ENCODE assay signal across 1 cellular context in the genomic region with DNA sequence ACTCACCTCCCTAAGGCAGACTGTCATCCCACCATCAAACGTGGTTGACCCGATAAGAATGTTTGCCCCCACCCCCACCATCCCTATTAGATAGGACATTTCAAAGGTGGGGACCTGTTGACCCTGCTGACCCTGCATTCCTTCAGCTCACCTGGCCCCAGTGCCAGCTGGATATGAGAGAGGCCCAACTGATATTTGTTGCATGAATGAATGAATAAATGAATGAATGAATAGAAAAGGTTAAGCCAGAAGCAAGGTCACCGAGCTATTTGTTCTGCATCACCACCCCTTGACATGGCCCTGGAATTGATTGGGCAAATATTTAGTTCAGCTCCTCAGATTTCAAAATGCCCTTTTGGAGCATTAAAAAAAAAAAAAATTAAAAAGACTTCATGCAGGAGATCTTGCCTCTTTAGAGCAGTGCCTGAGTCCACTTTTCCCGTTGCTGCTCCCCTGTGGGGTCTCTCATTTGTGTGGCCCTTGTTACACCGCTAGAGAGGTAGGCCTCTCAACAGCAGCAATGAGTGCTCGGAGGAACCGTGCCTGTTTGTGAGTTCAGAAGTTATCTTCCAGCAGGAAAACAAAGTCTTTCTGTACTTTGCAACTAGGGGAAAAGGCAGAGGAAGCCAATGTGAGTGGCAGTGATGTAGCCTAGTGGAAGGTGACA.
TF ChIP-seq lines count a peak whose summit lies in the region.

No MANE protein-coding gene starts in this region.

TF ChIP-seq in HepG2, 621 proteins besides CTCF, POLR2A, EP300 and RAD21 (continued from another document and continues in another):
- TF ChIP-seq, protein P1, sequence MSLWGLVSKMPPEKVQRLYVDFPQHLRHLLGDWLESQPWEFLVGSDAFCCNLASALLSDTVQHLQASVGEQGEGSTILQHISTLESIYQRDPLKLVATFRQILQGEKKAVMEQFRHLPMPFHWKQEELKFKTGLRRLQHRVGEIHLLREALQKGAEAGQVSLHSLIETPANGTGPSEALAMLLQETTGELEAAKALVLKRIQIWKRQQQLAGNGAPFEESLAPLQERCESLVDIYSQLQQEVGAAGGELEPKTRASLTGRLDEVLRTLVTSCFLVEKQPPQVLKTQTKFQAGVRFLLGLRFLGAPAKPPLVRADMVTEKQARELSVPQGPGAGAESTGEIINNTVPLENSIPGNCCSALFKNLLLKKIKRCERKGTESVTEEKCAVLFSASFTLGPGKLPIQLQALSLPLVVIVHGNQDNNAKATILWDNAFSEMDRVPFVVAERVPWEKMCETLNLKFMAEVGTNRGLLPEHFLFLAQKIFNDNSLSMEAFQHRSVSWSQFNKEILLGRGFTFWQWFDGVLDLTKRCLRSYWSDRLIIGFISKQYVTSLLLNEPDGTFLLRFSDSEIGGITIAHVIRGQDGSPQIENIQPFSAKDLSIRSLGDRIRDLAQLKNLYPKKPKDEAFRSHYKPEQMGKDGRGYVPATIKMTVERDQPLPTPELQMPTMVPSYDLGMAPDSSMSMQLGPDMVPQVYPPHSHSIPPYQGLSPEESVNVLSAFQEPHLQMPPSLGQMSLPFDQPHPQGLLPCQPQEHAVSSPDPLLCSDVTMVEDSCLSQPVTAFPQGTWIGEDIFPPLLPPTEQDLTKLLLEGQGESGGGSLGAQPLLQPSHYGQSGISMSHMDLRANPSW (CRISPR knock-in tag; IDR thresholded peaks at IDR 0.05; ENCODE audit: borderline replicate concordance): no peak; the same call in 1 of the 2 replicates
- TF ChIP-seq ZNF235 (CRISPR knock-in tag; IDR thresholded peaks at IDR 0.05; ENCODE audit: borderline replicate concordance) (no peak), RXRB (CRISPR knock-in tag; IDR thresholded peaks at IDR 0.05; ENCODE audit: borderline replicate concordance) (peak; percentile 82), NCOA1 (CRISPR knock-in tag; IDR thresholded peaks at IDR 0.05) (no peak; the same call in 1 of the 2 replicates), ZNF24 (IDR thresholded peaks at IDR 0.05) (peak; percentile 97), ZNF672 (CRISPR knock-in tag; IDR thresholded peaks at IDR 0.05) (no peak), MED13 (CRISPR knock-in tag; IDR thresholded peaks at IDR 0.05) (peak; percentile 82), ZNF557 (CRISPR knock-in tag; IDR thresholded peaks at IDR 0.05) (no peak), ARNT2 (CRISPR knock-in tag; IDR thresholded peaks at IDR 0.05; ENCODE audit: low read depth) (no peak), MTA1 (CRISPR knock-in tag; IDR thresholded peaks at IDR 0.05; ENCODE audit: borderline replicate concordance) (no peak), SP5 (CRISPR knock-in tag; IDR thresholded peaks at IDR 0.05; ENCODE audit: borderline replicate concordance, low read depth) (peak; percentile 59; the same call in 1 of the 2 replicates), ERF (CRISPR knock-in tag; IDR thresholded peaks at IDR 0.05) (peak; percentile 15; the same call in 1 of the 2 replicates), ZBTB1 (CRISPR knock-in tag; IDR thresholded peaks at IDR 0.05; ENCODE audit: borderline replicate concordance) (no peak), TBL1XR1 (IDR thresholded peaks at IDR 0.05; ENCODE audit: borderline replicate concordance, low read length, partially characterized antibody) (peak; percentile 49), PAX8 (CRISPR knock-in tag; IDR thresholded peaks at IDR 0.05; ENCODE audit: borderline replicate concordance) (no peak), CCAR2 (optimal IDR thresholded peaks at IDR 0.05; ENCODE audit: low read depth, low read length) (no peak), ZNF891 (CRISPR knock-in tag; IDR thresholded peaks at IDR 0.05) (no peak), PITX1 (CRISPR knock-in tag; IDR thresholded peaks at IDR 0.05) (peak; percentile 98), MATR3 (CRISPR knock-in tag; IDR thresholded peaks at IDR 0.05) (no peak), ZNF205 (CRISPR knock-in tag; IDR thresholded peaks at IDR 0.05) (no peak; the same call in 1 of the 2 replicates), HOXD1 (CRISPR knock-in tag; IDR thresholded peaks at IDR 0.05) (peak; percentile 48; the same call in 1 of the 2 replicates), MIER3 (CRISPR knock-in tag; IDR thresholded peaks at IDR 0.05; ENCODE audit: borderline replicate concordance) (0 out of 2 replicates have a peak, but pooled peaks have one; percentile 19), ZC3H13 (CRISPR knock-in tag; IDR thresholded peaks at IDR 0.05) (no peak), MAFK (conservative IDR thresholded peaks at IDR 0.05 in 1 of 2, IDR thresholded peaks at IDR 0.05 in 1 of 2; ENCODE audit: low read length in 2 of 2) (no peak)
- TF ChIP-seq, protein P2, sequence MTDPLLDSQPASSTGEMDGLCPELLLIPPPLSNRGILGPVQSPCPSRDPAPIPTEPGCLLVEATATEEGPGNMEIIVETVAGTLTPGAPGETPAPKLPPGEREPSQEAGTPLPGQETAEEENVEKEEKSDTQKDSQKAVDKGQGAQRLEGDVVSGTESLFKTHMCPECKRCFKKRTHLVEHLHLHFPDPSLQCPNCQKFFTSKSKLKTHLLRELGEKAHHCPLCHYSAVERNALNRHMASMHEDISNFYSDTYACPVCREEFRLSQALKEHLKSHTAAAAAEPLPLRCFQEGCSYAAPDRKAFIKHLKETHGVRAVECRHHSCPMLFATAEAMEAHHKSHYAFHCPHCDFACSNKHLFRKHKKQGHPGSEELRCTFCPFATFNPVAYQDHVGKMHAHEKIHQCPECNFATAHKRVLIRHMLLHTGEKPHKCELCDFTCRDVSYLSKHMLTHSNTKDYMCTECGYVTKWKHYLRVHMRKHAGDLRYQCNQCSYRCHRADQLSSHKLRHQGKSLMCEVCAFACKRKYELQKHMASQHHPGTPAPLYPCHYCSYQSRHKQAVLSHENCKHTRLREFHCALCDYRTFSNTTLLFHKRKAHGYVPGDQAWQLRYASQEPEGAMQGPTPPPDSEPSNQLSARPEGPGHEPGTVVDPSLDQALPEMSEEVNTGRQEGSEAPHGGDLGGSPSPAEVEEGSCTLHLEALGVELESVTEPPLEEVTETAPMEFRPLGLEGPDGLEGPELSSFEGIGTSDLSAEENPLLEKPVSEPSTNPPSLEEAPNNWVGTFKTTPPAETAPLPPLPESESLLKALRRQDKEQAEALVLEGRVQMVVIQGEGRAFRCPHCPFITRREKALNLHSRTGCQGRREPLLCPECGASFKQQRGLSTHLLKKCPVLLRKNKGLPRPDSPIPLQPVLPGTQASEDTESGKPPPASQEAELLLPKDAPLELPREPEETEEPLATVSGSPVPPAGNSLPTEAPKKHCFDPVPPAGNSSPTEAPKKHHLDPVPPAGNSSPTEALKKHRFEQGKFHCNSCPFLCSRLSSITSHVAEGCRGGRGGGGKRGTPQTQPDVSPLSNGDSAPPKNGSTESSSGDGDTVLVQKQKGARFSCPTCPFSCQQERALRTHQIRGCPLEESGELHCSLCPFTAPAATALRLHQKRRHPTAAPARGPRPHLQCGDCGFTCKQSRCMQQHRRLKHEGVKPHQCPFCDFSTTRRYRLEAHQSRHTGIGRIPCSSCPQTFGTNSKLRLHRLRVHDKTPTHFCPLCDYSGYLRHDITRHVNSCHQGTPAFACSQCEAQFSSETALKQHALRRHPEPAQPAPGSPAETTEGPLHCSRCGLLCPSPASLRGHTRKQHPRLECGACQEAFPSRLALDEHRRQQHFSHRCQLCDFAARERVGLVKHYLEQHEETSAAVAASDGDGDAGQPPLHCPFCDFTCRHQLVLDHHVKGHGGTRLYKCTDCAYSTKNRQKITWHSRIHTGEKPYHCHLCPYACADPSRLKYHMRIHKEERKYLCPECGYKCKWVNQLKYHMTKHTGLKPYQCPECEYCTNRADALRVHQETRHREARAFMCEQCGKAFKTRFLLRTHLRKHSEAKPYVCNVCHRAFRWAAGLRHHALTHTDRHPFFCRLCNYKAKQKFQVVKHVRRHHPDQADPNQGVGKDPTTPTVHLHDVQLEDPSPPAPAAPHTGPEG (CRISPR knock-in tag; IDR thresholded peaks at IDR 0.05): no peak; the same call in 1 of the 2 replicates
- TF ChIP-seq, protein P3, sequence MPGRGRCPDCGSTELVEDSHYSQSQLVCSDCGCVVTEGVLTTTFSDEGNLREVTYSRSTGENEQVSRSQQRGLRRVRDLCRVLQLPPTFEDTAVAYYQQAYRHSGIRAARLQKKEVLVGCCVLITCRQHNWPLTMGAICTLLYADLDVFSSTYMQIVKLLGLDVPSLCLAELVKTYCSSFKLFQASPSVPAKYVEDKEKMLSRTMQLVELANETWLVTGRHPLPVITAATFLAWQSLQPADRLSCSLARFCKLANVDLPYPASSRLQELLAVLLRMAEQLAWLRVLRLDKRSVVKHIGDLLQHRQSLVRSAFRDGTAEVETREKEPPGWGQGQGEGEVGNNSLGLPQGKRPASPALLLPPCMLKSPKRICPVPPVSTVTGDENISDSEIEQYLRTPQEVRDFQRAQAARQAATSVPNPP (CRISPR knock-in tag; IDR thresholded peaks at IDR 0.05): 0 out of 2 replicates have a peak, but pooled peaks have one; percentile 49
- TF ChIP-seq, protein P4, sequence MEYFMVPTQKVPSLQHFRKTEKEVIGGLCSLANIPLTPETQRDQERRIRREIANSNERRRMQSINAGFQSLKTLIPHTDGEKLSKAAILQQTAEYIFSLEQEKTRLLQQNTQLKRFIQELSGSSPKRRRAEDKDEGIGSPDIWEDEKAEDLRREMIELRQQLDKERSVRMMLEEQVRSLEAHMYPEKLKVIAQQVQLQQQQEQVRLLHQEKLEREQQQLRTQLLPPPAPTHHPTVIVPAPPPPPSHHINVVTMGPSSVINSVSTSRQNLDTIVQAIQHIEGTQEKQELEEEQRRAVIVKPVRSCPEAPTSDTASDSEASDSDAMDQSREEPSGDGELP (IDR thresholded peaks at IDR 0.05; ENCODE audit: borderline replicate concordance, low read depth): peak; percentile 93
- TF ChIP-seq, protein P5, sequence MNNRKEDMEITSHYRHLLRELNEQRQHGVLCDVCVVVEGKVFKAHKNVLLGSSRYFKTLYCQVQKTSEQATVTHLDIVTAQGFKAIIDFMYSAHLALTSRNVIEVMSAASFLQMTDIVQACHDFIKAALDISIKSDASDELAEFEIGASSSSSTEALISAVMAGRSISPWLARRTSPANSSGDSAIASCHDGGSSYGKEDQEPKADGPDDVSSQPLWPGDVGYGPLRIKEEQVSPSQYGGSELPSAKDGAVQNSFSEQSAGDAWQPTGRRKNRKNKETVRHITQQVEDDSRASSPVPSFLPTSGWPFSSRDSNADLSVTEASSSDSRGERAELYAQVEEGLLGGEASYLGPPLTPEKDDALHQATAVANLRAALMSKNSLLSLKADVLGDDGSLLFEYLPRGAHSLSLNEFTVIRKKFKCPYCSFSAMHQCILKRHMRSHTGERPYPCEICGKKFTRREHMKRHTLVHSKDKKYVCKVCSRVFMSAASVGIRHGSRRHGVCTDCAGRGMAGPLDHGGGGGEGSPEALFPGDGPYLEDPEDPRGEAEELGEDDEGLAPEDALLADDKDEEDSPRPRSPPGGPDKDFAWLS (CRISPR knock-in tag; IDR thresholded peaks at IDR 0.05; ENCODE audit: borderline replicate concordance): no peak
- TF ChIP-seq, protein P6, sequence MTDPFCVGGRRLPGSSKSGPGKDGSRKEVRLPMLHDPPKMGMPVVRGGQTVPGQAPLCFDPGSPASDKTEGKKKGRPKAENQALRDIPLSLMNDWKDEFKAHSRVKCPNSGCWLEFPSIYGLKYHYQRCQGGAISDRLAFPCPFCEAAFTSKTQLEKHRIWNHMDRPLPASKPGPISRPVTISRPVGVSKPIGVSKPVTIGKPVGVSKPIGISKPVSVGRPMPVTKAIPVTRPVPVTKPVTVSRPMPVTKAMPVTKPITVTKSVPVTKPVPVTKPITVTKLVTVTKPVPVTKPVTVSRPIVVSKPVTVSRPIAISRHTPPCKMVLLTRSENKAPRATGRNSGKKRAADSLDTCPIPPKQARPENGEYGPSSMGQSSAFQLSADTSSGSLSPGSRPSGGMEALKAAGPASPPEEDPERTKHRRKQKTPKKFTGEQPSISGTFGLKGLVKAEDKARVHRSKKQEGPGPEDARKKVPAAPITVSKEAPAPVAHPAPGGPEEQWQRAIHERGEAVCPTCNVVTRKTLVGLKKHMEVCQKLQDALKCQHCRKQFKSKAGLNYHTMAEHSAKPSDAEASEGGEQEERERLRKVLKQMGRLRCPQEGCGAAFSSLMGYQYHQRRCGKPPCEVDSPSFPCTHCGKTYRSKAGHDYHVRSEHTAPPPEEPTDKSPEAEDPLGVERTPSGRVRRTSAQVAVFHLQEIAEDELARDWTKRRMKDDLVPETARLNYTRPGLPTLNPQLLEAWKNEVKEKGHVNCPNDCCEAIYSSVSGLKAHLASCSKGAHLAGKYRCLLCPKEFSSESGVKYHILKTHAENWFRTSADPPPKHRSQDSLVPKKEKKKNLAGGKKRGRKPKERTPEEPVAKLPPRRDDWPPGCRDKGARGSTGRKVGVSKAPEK (CRISPR knock-in tag; IDR thresholded peaks at IDR 0.05; ENCODE audit: borderline replicate concordance): no peak; the same call in 1 of the 2 replicates
- TF ChIP-seq, protein P7, sequence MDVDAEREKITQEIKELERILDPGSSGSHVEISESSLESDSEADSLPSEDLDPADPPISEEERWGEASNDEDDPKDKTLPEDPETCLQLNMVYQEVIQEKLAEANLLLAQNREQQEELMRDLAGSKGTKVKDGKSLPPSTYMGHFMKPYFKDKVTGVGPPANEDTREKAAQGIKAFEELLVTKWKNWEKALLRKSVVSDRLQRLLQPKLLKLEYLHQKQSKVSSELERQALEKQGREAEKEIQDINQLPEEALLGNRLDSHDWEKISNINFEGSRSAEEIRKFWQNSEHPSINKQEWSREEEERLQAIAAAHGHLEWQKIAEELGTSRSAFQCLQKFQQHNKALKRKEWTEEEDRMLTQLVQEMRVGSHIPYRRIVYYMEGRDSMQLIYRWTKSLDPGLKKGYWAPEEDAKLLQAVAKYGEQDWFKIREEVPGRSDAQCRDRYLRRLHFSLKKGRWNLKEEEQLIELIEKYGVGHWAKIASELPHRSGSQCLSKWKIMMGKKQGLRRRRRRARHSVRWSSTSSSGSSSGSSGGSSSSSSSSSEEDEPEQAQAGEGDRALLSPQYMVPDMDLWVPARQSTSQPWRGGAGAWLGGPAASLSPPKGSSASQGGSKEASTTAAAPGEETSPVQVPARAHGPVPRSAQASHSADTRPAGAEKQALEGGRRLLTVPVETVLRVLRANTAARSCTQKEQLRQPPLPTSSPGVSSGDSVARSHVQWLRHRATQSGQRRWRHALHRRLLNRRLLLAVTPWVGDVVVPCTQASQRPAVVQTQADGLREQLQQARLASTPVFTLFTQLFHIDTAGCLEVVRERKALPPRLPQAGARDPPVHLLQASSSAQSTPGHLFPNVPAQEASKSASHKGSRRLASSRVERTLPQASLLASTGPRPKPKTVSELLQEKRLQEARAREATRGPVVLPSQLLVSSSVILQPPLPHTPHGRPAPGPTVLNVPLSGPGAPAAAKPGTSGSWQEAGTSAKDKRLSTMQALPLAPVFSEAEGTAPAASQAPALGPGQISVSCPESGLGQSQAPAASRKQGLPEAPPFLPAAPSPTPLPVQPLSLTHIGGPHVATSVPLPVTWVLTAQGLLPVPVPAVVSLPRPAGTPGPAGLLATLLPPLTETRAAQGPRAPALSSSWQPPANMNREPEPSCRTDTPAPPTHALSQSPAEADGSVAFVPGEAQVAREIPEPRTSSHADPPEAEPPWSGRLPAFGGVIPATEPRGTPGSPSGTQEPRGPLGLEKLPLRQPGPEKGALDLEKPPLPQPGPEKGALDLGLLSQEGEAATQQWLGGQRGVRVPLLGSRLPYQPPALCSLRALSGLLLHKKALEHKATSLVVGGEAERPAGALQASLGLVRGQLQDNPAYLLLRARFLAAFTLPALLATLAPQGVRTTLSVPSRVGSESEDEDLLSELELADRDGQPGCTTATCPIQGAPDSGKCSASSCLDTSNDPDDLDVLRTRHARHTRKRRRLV (CRISPR knock-in tag; IDR thresholded peaks at IDR 0.05): no peak
- TF ChIP-seq, protein P8, sequence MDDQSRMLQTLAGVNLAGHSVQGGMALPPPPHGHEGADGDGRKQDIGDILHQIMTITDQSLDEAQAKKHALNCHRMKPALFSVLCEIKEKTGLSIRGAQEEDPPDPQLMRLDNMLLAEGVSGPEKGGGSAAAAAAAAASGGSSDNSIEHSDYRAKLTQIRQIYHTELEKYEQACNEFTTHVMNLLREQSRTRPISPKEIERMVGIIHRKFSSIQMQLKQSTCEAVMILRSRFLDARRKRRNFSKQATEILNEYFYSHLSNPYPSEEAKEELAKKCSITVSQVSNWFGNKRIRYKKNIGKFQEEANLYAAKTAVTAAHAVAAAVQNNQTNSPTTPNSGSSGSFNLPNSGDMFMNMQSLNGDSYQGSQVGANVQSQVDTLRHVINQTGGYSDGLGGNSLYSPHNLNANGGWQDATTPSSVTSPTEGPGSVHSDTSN (CRISPR knock-in tag; IDR thresholded peaks at IDR 0.05; ENCODE audit: borderline replicate concordance): no peak
